8 cellular contexts compared by ENCODE assay signal in the genomic region with DNA sequence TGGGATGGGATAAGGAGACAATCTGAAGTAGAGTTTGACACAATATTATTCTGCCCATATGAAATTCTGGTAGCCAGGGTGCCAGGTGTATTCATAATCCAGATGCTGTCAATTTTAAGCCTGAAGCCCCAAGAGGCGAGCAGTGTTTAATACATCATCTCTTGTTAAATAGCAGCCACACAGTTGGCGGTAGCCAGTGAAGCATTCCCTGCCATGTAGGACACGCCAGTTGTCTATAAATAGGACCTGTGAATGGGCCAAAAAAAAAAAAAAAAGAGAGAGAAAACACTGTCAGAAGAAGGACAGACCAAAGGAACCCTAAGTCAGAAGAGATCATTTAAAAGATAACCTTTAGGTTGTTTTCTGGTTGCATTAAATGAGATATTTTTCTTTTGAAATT. TPM values are rescaled to one million over a fixed set of nuclear protein-coding genes. Genes with fewer than 3 reads are reported as not detected.
DNase-seq lines count a peak whose midpoint lies in the region; ATAC-seq, FAIRE-seq and TF ChIP-seq lines count a peak whose summit lies in the region.
"Not testable (repeated sequence)": the region's sequence is repeated elsewhere in the genome, so short reads cannot be mapped to it uniquely, and the experiment has no call there.
"Had no signal": no experiment of that assay in that cellular context is flagged by ENCODE, and none has a peak within 500 bp of the region (broad histone marks: within the 10 kb centered on the region; RNA-seq: fewer than 3 reads in every experiment).

No MANE protein-coding gene starts in this region.

- intact Hi-C loops in Right ventricle myocardium superior (cut with DNase I); heart left ventricle (cut with DNase I); left ventricle myocardium superior (cut with micrococcal nuclease); psoas muscle (cut with DNase I): not testable (repeated sequence)

- not testable (repeated sequence) for H3K4me3 ChIP-seq in A549, heart left ventricle, psoas muscle

- H3K27ac ChIP-seq in A549, heart left ventricle, psoas muscle: not testable (repeated sequence)

- 65% methylated on average over 2 of the region's 3 CpGs for WGBS in A549 (ENCODE audit: missing lambda C conversion rate)
- 0 to 44% (median 37%) methylated on average over 1 to 2 of the region's 3 CpGs for WGBS in heart left ventricle, 4 donors
- 20% methylated on average over 1 of the region's 3 CpGs; no CpG with 5 or more reads in 2 of the 3 donors for WGBS in psoas muscle, 3 donors

- ATAC-seq in A549, result not testable (repeated sequence)
- ATAC-seq in Right ventricle myocardium superior (ENCODE audit: poor library complexity) (peak; percentile 85), heart left ventricle (peak in 3 of 4 donors; percentile 64 to 71 (median 68)), left ventricle myocardium superior (peak; percentile 74), psoas muscle (peak; percentile 40 to 93 (median 83))

- TF ChIP-seq CTCF in A549 (IDR thresholded peaks at IDR 0.05); heart left ventricle (IDR thresholded peaks at IDR 0.05); psoas muscle (IDR thresholded peaks at IDR 0.05): not testable (repeated sequence)

- not testable (repeated sequence) for H3K27me3 ChIP-seq in heart left ventricle; psoas muscle (ENCODE audit: insufficient read depth in 3 of 3, low read length in 2 of 3)

- FAIRE-seq in A549 (lab: Jason Lieb, UNC), result peak; percentile 83

- CTCF ChIA-PET in A549 (lab: Yijun Ruan, JAX), result not testable (repeated sequence)

- H3K4me1 ChIP-seq in A549, heart left ventricle, psoas muscle: not testable (repeated sequence)

- not testable (repeated sequence) for TF ChIP-seq POLR2A in A549 (IDR thresholded peaks at IDR 0.05; ENCODE audit: low read length); heart left ventricle (IDR thresholded peaks at IDR 0.05)

- DNase-seq in A549 (ENCODE audit: low read depth in 1 of 2, low spot score in 1 of 2); Right ventricle myocardium superior; heart left ventricle; left ventricle myocardium superior; psoas muscle: not testable (repeated sequence)

- TF ChIP-seq EP300 in A549 (IDR thresholded peaks at IDR 0.05), result not testable (repeated sequence)

- not testable (repeated sequence) for TF ChIP-seq RAD21 in A549 (conservative IDR thresholded peaks at IDR 0.05 in 1 of 2, IDR thresholded peaks at IDR 0.05 in 1 of 2)

- not testable (repeated sequence) for H3K9me3 ChIP-seq in A549, heart left ventricle, psoas muscle

- not testable (repeated sequence) for H3K36me3 ChIP-seq in heart left ventricle; psoas muscle (ENCODE audit: insufficient read depth in 1 of 2, low read depth in 1 of 2)

- POLR2A ChIA-PET in A549 (lab: Yijun Ruan, JAX), result not testable (repeated sequence)

- not testable (repeated sequence) for H3K4me2 ChIP-seq in A549

RNA-seq across cellular contexts. Expression of a gene that starts 33.0 kb away (rescaled TPM):
- polyA plus RNA-seq in A549 (2011; rRNA removed) (0.05 and 0.11 TPM in 2 replicates), A549 (2017; fragmentation: RNase III; extraction: RNeasy Plus Mini Kit Qiagen cat#74134 plus additional on column Dnase treatment) (1.4 to 1.9 TPM (median 1.7 TPM) in 3 replicates), heart left ventricle (1 to 10 TPM in 1 of 2 donors, not detected in 1; 3.3 TPM), psoas muscle (1 to 10 TPM in 2 of 3 donors, under 1 TPM in 1; 0.04 to 4.0 (median 1.8) TPM)
- 0.21 and 0.87 TPM in 2 replicates for polyA plus RNA-seq in A549 (2012; cell fraction: cytosol; rRNA removed)
- 0.68 TPM in 1 of 2 replicates, not detected in the other for polyA plus RNA-seq in A549 (2012; cell fraction: nucleus; rRNA removed)
- polyA minus RNA-seq in A549 (2011; rRNA and poly(A)+ RNA removed), result not detected in 2 replicates
- total RNA-seq in Right ventricle myocardium superior (not detected), heart left ventricle (10 to 100 TPM in 5 of 9 donors, 1 to 10 TPM in 3, not detected in 1; 5.4 to 22.3 (median 11.0) TPM), left ventricle myocardium superior (not detected), psoas muscle (1 to 10 TPM in 3 of 4 donors, under 1 TPM in 1; 0.27 to 6.8 (median 5.2) TPM)
- total RNA-seq: CD4-positive, alpha-beta memory T cell; Daoy had no signal
- polyA plus RNA-seq: BJ had no signal
